24 cellular contexts compared by ENCODE assay signal in genomic region chr18:31269508-31270074, GRCh38. TPM values are rescaled to one million over a fixed set of nuclear protein-coding genes. Genes with fewer than 3 reads are reported as not detected.
DNase-seq lines count a peak whose midpoint lies in the region; ATAC-seq lines count a peak whose summit lies in the region.
"Had no signal": no experiment of that assay in that cellular context is flagged by ENCODE, and none has a peak within 500 bp of the region (broad histone marks: within the 10 kb centered on the region; RNA-seq: fewer than 3 reads in every experiment).

No MANE protein-coding gene starts in this region.

- H3K4me1 Mint-ChIP-seq in activated CD4-positive, alpha-beta T cell treated with anti-CD3 and anti-CD28 coated beads, Interleukin-2, amount 10 ng/mL, durations not matched to agents 7 days and 5 days: no peaks in the 10 kb centered on the region
- peaks cover 8% of the 10 kb centered on the region for H3K4me1 Mint-ChIP-seq in activated naive CD4-positive, alpha-beta T cell treated with anti-CD3 and anti-CD28 coated beads for 36 hours (ENCODE audit: low read depth)

- intact Hi-C loops in left colon (cut with DNase I, micrococcal nuclease): no loop called here
- intact Hi-C loops in activated naive CD4-positive, alpha-beta T cell treated with anti-CD3 and anti-CD28 coated beads for 36 hours (cut with micrococcal nuclease): loop anchor here (10.0 kb wide), 1 partner anchor 455 kb away; no protein-coding TSS in a partner anchor

- H3K4me3 ChIP-seq in skin epidermis: no peak overlapping the region
- H3K4me3 ChIP-seq: adrenal gland, dorsolateral prefrontal cortex, HAP-1, tibial nerve had no signal

- no peaks in the 10 kb centered on the region for H3K9me3 Mint-ChIP-seq in activated CD4-positive, alpha-beta T cell treated with anti-CD3 and anti-CD28 coated beads, Interleukin-2, amount 10 ng/mL, durations not matched to agents 7 days and 5 days
- no peaks in the 10 kb centered on the region for H3K9me3 Mint-ChIP-seq in activated naive CD4-positive, alpha-beta T cell treated with anti-CD3 and anti-CD28 coated beads for 36 hours

- H3K36me3 Mint-ChIP-seq in activated CD4-positive, alpha-beta T cell treated with anti-CD3 and anti-CD28 coated beads, Interleukin-2, amount 10 ng/mL, durations not matched to agents 7 days and 5 days (ENCODE audit: low read depth): no peaks in the 10 kb centered on the region
- no peaks in the 10 kb centered on the region for H3K36me3 Mint-ChIP-seq in activated naive CD4-positive, alpha-beta T cell treated with anti-CD3 and anti-CD28 coated beads for 36 hours (ENCODE audit: low read depth)

- H3K27ac Mint-ChIP-seq in activated CD4-positive, alpha-beta T cell treated with anti-CD3 and anti-CD28 coated beads, Interleukin-2, amount 10 ng/mL, durations not matched to agents 7 days and 5 days: no peak overlapping the region
- no peak overlapping the region for H3K27ac Mint-ChIP-seq in activated naive CD4-positive, alpha-beta T cell treated with anti-CD3 and anti-CD28 coated beads for 36 hours

- peak; percentile 36 for ATAC-seq in GM18511 (IDR thresholded peaks at IDR 0.05; ENCODE audit: unreplicated experiment)
- ATAC-seq in HG03159 (IDR thresholded peaks at IDR 0.05; ENCODE audit: unreplicated experiment): peak; percentile 22
- ATAC-seq in left colon: peak; percentile 63
- no peak for ATAC-seq in GM21529 (IDR thresholded peaks at IDR 0.05; ENCODE audit: unreplicated experiment)
- ATAC-seq in HG03196 (IDR thresholded peaks at IDR 0.05; ENCODE audit: unreplicated experiment): no peak
- ATAC-seq: right cardiac atrium, Right ventricle myocardium inferior had no signal

- no peak overlapping the region for H3K4me3 Mint-ChIP-seq in activated CD4-positive, alpha-beta T cell treated with anti-CD3 and anti-CD28 coated beads, Interleukin-2, amount 10 ng/mL, durations not matched to agents 7 days and 5 days
- no peak overlapping the region for H3K4me3 Mint-ChIP-seq in activated naive CD4-positive, alpha-beta T cell treated with anti-CD3 and anti-CD28 coated beads for 36 hours

- POLR2A ChIA-PET in activated CD4-positive, alpha-beta T cell treated with anti-CD3 and anti-CD28 coated beads, Interleukin-2, amount 10 ng/mL, durations not matched to agents 7 days and 5 days (lab: Charles Lee): no interaction called here

- H3K27me3 Mint-ChIP-seq in activated CD4-positive, alpha-beta T cell treated with anti-CD3 and anti-CD28 coated beads, Interleukin-2, amount 10 ng/mL, durations not matched to agents 7 days and 5 days: no peaks in the 10 kb centered on the region
- H3K27me3 Mint-ChIP-seq in activated naive CD4-positive, alpha-beta T cell treated with anti-CD3 and anti-CD28 coated beads for 36 hours (ENCODE audit: low read depth): no peaks in the 10 kb centered on the region

- CTCF ChIA-PET in activated CD4-positive, alpha-beta T cell treated with anti-CD3 and anti-CD28 coated beads, Interleukin-2, amount 10 ng/mL, durations not matched to agents 7 days and 5 days (lab: Charles Lee): no interaction called here
- CTCF ChIA-PET in activated naive CD4-positive, alpha-beta T cell treated with anti-CD3 and anti-CD28 coated beads for 36 hours (lab: Charles Lee): no interaction called here

- no peak for DNase-seq in left colon
- no peak for DNase-seq in activated CD4-positive, alpha-beta T cell treated with anti-CD3 and anti-CD28 coated beads, Interleukin-2, amount 10 ng/mL, durations not matched to agents 7 days and 5 days
- no peak for DNase-seq in activated naive CD4-positive, alpha-beta T cell treated with anti-CD3 and anti-CD28 coated beads for 36 hours
- DNase-seq: activated gamma-delta T cell; adrenal gland; AML-193; dorsolateral prefrontal cortex; EL; KBM-7; NCI-H1048; NCI-H2029 treated with DMSO at 0.1 percent for 48 hours; NCI-H524 treated with DMSO at 0.1 percent for 48 hours; right cardiac atrium; stimulated activated naive CD4-positive, alpha-beta T cell had no signal

- peak overlapping the region in 12 of 21 experiments; percentile 7 to 70 (median 42) for H3K27ac ChIP-seq in skin epidermis
- H3K27ac ChIP-seq: adrenal gland, dorsolateral prefrontal cortex, neutrophil, tibial nerve had no signal

RNA-seq across cellular contexts. Expression of gene DSG1, which starts 48.4 kb away (rescaled TPM):
- total RNA-seq in left colon: not detected
- not detected for total RNA-seq in activated CD4-positive, alpha-beta T cell treated with anti-CD3 and anti-CD28 coated beads, Interleukin-2, amount 10 ng/mL, durations not matched to agents 7 days and 5 days
- not detected for total RNA-seq in activated naive CD4-positive, alpha-beta T cell treated with anti-CD3 and anti-CD28 coated beads for 36 hours
- total RNA-seq: adrenal gland, epithelial cell of proximal tubule, tibial nerve had no signal

Comparison
In these comparisons a context has a peak if more than half of its experiments do, and no peak if none do; other contexts are left out.
1. ATAC-seq: peak in GM18511 (single experiment), HG03159 (single experiment) and left colon (single experiment); none in GM21529 (single experiment) and HG03196 (single experiment).